In genomic region chr1:236345728-236346127, GRCh38 we compare ENCODE assay signal across 16 cellular contexts. TPM values are rescaled to one million over a fixed set of nuclear protein-coding genes. Genes with fewer than 3 reads are reported as not detected.
DNase-seq lines count a peak whose midpoint lies in the region; ATAC-seq, FAIRE-seq and TF ChIP-seq lines count a peak whose summit lies in the region.
"Had no signal": no experiment of that assay in that cellular context is flagged by ENCODE, and none has a peak within 500 bp of the region (broad histone marks: within the 10 kb centered on the region; RNA-seq: fewer than 3 reads in every experiment).

No MANE protein-coding gene starts in this region.

- 0% methylated on average over 1 of the region's 1 CpG for WGBS in GM12878 (ENCODE audit: insufficient coverage, insufficient replicate concordance, low lambda C conversion rate, missing lambda C conversion rate)

- FAIRE-seq in GM12878 (lab: Jason Lieb, UNC), result no peak

- DNase-seq in DMS 273 (lab: John Stamatoyannopoulos, UW; ENCODE audit: unreplicated experiment) (peak; percentile 40), DMS 273 treated with DMSO at 0.1 percent for 48 hours (lab: John Stamatoyannopoulos, UW) (no peak), GM12878 (ENCODE audit: low read depth, low spot score) (no peak), mesothelial cell of epicardium (ENCODE audit: low spot score in 2 of 2, unreplicated experiment in 2 of 2) (no peak), T-helper 2 cell (no peak), hippocampal formation (lab: John Stamatoyannopoulos, UW) (no peak)
- DNase-seq: activated CD4-positive, alpha-beta T cell treated with anti-CD3 and anti-CD28 coated beads, Interleukin-2, amount 50 U/mL, for 1 hour; activated naive CD8-positive, alpha-beta T cell treated with anti-CD3 and anti-CD28 coated beads, Interleukin-2, amount 10 ng/mL, durations not matched to agents 7 days and 5 days; GF-D8; lower lobe of right lung; MG63 had no signal

- H3K9me3 Mint-ChIP-seq in nephron (no peaks in the 10 kb centered on the region), mesothelial cell of epicardium (no peaks in the 10 kb centered on the region)
- H3K9me3 Mint-ChIP-seq: activated naive CD8-positive, alpha-beta T cell treated with anti-CD3 and anti-CD28 coated beads, Interleukin-2, amount 10 ng/mL, durations not matched to agents 7 days and 5 days had no signal

- H3K79me2 ChIP-seq in Loucy (ENCODE audit: insufficient read depth, low read length) (no peaks in the 10 kb centered on the region), GM12878 (ENCODE audit: control insufficient read depth, insufficient read depth, low read length) (no peaks in the 10 kb centered on the region)

- H4K20me1 ChIP-seq in Loucy (ENCODE audit: insufficient read depth, low read length, poor library complexity, severe bottlenecking) (no peaks in the 10 kb centered on the region), GM12878 (ENCODE audit: control insufficient read depth, insufficient read depth) (no peaks in the 10 kb centered on the region)

- SMC1A ChIA-PET in GM12878 (lab: Charles Lee; ENCODE audit: uncharacterized antibody, unreplicated experiment), result interaction anchor here (0.6 to 1.5 kb wide), 7 partner anchors 34 to 238 kb away, joined by 3 to 4 read pairs (median 3); no protein-coding TSS in a partner anchor

- H3K4me2 ChIP-seq in Loucy (ENCODE audit: low read depth, low read length, poor library complexity, severe bottlenecking), result no peak overlapping the region
- H3K4me2 ChIP-seq in GM12878 (ENCODE audit: control insufficient read depth, insufficient read depth), result no peak overlapping the region

- H3K4me3 ChIP-seq in Loucy (ENCODE audit: low read length, poor library complexity, severe bottlenecking), result no peak overlapping the region
- no peak overlapping the region for H3K4me3 ChIP-seq in GM12878
- H3K4me3 ChIP-seq: lower lobe of right lung, MG63, skin epidermis had no signal

- no peak for TF ChIP-seq EP300 in GM12878 (IDR thresholded peaks at IDR 0.05; ENCODE audit: borderline replicate concordance in 1 of 2, control insufficient read depth in 1 of 2, low read depth in 2 of 2, low read length in 2 of 2)

- H3K27me3 Mint-ChIP-seq in nephron (ENCODE audit: low read depth) (peaks cover 7% of the 10 kb centered on the region), mesothelial cell of epicardium (ENCODE audit: low read depth) (peaks cover 3% of the 10 kb centered on the region)

- no peaks in the 10 kb centered on the region for H3K9me3 ChIP-seq in Loucy (ENCODE audit: insufficient read depth, low read depth, low read length)
- no peaks in the 10 kb centered on the region for H3K9me3 ChIP-seq in GM12878 (replicated peaks; ENCODE audit: control insufficient read depth, insufficient read depth, low read length)
- H3K9me3 ChIP-seq: lower lobe of right lung, MG63 had no signal

- intact Hi-C loops in GM12878 (cut with micrococcal nuclease; ENCODE audit: unreplicated experiment), result loop anchor here (1.0 kb wide), 1 partner anchor 236 kb away; no protein-coding TSS in a partner anchor

- H3K4me1 Mint-ChIP-seq in nephron (no peaks in the 10 kb centered on the region), mesothelial cell of epicardium (peaks cover 25% of the 10 kb centered on the region)
- H3K4me1 Mint-ChIP-seq: activated naive CD8-positive, alpha-beta T cell treated with anti-CD3 and anti-CD28 coated beads, Interleukin-2, amount 10 ng/mL, durations not matched to agents 7 days and 5 days had no signal

- no peaks in the 10 kb centered on the region for H3F3A ChIP-seq in Loucy (ENCODE audit: low read depth)

- no TSS peak for BruUV-seq in GM12878 (replicated peaks; lab: Mats Ljungman, UMichigan)

- H3K4me1 ChIP-seq in Loucy (ENCODE audit: insufficient read depth, low read length, poor library complexity, severe bottlenecking), result peaks cover 4% of the 10 kb centered on the region
- H3K4me1 ChIP-seq in GM12878 (ENCODE audit: control insufficient read depth, insufficient read depth, low read length), result no peaks in the 10 kb centered on the region
- H3K4me1 ChIP-seq: lower lobe of right lung had no signal

- H3K27ac Mint-ChIP-seq in nephron (no peak overlapping the region), mesothelial cell of epicardium (no peak overlapping the region)
- H3K27ac Mint-ChIP-seq: activated naive CD8-positive, alpha-beta T cell treated with anti-CD3 and anti-CD28 coated beads, Interleukin-2, amount 10 ng/mL, durations not matched to agents 7 days and 5 days had no signal

- RAD21 ChIA-PET in GM12878 (lab: Charles Lee; ENCODE audit: unreplicated experiment), result interaction anchor here (1.2 to 1.8 kb wide), 3 partner anchors 235 to 241 kb away, joined by 4 to 5 read pairs (median 4); no protein-coding TSS in a partner anchor

- peak; percentile 47; the same call in 1 of the 2 replicates for TF ChIP-seq RAD21 in GM12878 (IDR thresholded peaks at IDR 0.05; ENCODE audit: insufficient read depth, low read depth, low read length)

- H3K36me3 Mint-ChIP-seq in nephron (ENCODE audit: low read depth) (no peaks in the 10 kb centered on the region), mesothelial cell of epicardium (no peaks in the 10 kb centered on the region)
- H3K36me3 Mint-ChIP-seq: activated naive CD8-positive, alpha-beta T cell treated with anti-CD3 and anti-CD28 coated beads, Interleukin-2, amount 10 ng/mL, durations not matched to agents 7 days and 5 days had no signal

- POLR2A ChIA-PET in GM12878 (lab: Charles Lee), result no interaction called here

- no peak overlapping the region for H2AFZ ChIP-seq in Loucy (ENCODE audit: low read length)
- no peak overlapping the region for H2AFZ ChIP-seq in GM12878 (ENCODE audit: control insufficient read depth, low read depth, low read length)

- no peaks in the 10 kb centered on the region for H3K27me3 ChIP-seq in Loucy (ENCODE audit: insufficient read depth, low read length, poor library complexity, severe bottlenecking)
- no peaks in the 10 kb centered on the region for H3K27me3 ChIP-seq in GM12878 (replicated peaks in 1 of 2; ENCODE audit: control insufficient read depth in 2 of 2, insufficient read depth in 2 of 2, low read length in 1 of 2)
- H3K27me3 ChIP-seq: MG63 had no signal

- peak; percentile 74 for ATAC-seq in GM12878
- ATAC-seq: esophagus mucosa, lower lobe of right lung had no signal

- CTCF ChIA-PET in GM12878 (lab: Yijun Ruan, JAX), result interaction anchor here (0.7 to 2.6 kb wide), 11 partner anchors 18 to 1152 kb away, joined by 3 to 12 read pairs (median 4); no protein-coding TSS in a partner anchor

- TF ChIP-seq CTCF in Loucy (conservative IDR thresholded peaks at IDR 0.05; ENCODE audit: low read length) (peak; percentile 56), GM12878 (IDR thresholded peaks at IDR 0.05 in 2 of 3, conservative IDR thresholded peaks at IDR 0.05 in 1 of 3; ENCODE audit: control insufficient read depth in 2 of 3, extremely low read depth in 1 of 3, insufficient read depth in 1 of 3, low read depth in 3 of 3, low read length in 3 of 3) (peak in 2 of 3 experiments; percentile 6 to 35; a peak in 2 of 6 replicates), nephron (IDR thresholded peaks at IDR 0.05; ENCODE audit: unreplicated experiment in 3 of 3) (peak in 2 of 3 experiments; percentile 9 to 21), mesothelial cell of epicardium (IDR thresholded peaks at IDR 0.05; ENCODE audit: unreplicated experiment) (no peak)

- H3K27ac ChIP-seq in GM12878 (ENCODE audit: control insufficient read depth, insufficient read depth), result no peak overlapping the region
- H3K27ac ChIP-seq: lower lobe of right lung, skin epidermis had no signal

- no peaks in the 10 kb centered on the region for H3K9me2 ChIP-seq in Loucy (replicated peaks; ENCODE audit: low read depth, low read length)

- H3K36me3 ChIP-seq in Loucy (ENCODE audit: insufficient read depth, low read length), result no peaks in the 10 kb centered on the region
- H3K36me3 ChIP-seq in GM12878 (ENCODE audit: control insufficient read depth in 2 of 2, insufficient read depth in 2 of 2, low read length in 1 of 2), result no peaks in the 10 kb centered on the region
- H3K36me3 ChIP-seq: lower lobe of right lung, MG63 had no signal

- no peak overlapping the region for H3K4me3 Mint-ChIP-seq in nephron
- no peak overlapping the region for H3K4me3 Mint-ChIP-seq in mesothelial cell of epicardium
- H3K4me3 Mint-ChIP-seq: activated naive CD8-positive, alpha-beta T cell treated with anti-CD3 and anti-CD28 coated beads, Interleukin-2, amount 10 ng/mL, durations not matched to agents 7 days and 5 days had no signal

- H3K9ac ChIP-seq in Loucy (ENCODE audit: low read depth, low read length, poor library complexity, severe bottlenecking), result no peak overlapping the region
- H3K9ac ChIP-seq in GM12878 (ENCODE audit: control insufficient read depth, insufficient read depth, low read length), result no peak overlapping the region

- TF ChIP-seq POLR2A in GM12878 (IDR thresholded peaks at IDR 0.05; ENCODE audit: low read depth, low read length), result no peak

- in situ Hi-C loops in GM12878 (cut with MboI), result no loop called here

TF ChIP-seq in GM12878, 131 proteins besides CTCF, POLR2A, EP300 and RAD21:
- TF ChIP-seq SMC3 (IDR thresholded peaks at IDR 0.05; ENCODE audit: borderline replicate concordance, low read length) (peak; percentile 35; the same call in 1 of the 2 replicates), ZNF384 (IDR thresholded peaks at IDR 0.05; ENCODE audit: borderline replicate concordance, low read depth, low read length) (peak; percentile 55; the same call in 1 of the 2 replicates), SREBF2 (IDR thresholded peaks at IDR 0.05; ENCODE audit: low read length) (no peak)

RNA-seq across cellular contexts. Expression of gene EDARADD, which starts 48.4 kb away (rescaled TPM):
- total RNA-seq in GM12878 (2013; cell fraction: nucleolus; rRNA removed), result 1.4 TPM in 2 replicates
- total RNA-seq in GM12878 (2014; rRNA removed), result 4.6 and 6.1 TPM in 2 replicates
- 3.9 and 4.8 TPM in 2 replicates for total RNA-seq in GM12878 (2014; rRNA removed; fragmentation: Illumina TruSeq; extraction: Trizol)
- total RNA-seq in GM12878 (2021), result 4.8 and 5.8 TPM in 2 replicates
- polyA plus RNA-seq in GM12878 (2011; ENCODE audit: low read depth), result 1.7 TPM
- polyA plus RNA-seq in GM12878 (2011; rRNA removed), result 5.1 and 5.2 TPM in 2 replicates
- polyA plus RNA-seq in GM12878 (2011; cell fraction: cytosol; rRNA removed), result 4.3 and 4.4 TPM in 2 replicates
- 2.3 and 3.6 TPM in 2 replicates for polyA plus RNA-seq in GM12878 (2011; cell fraction: nucleus; rRNA removed)
- 1.4 and 1.5 TPM in 2 replicates for polyA plus RNA-seq in GM12878 (2012)
- polyA plus RNA-seq in GM12878 (2014; fragmentation: Illumina TruSeq; extraction: Trizol), result 5.0 and 5.8 TPM in 2 replicates
- polyA plus RNA-seq in GM12878 (2014; fragmentation: Nextera tagmentation; extraction: Ambion mirVana), result 1 to 10 TPM in 1 of 2 experiments, under 1 TPM in 1; 0.58 to 1.6 TPM
- 3.4 and 4.0 TPM in 2 replicates for polyA plus RNA-seq in GM12878 (2014; rRNA removed)
- polyA plus RNA-seq in GM12878 (2016; fragmentation: Nextera tagmentation; extraction: Ambion mirVana), result 1 to 10 TPM; 4.3 to 6.0 TPM
- polyA minus RNA-seq in GM12878 (2011; rRNA and poly(A)+ RNA removed), result 4.6 and 5.9 TPM in 2 replicates
- polyA minus RNA-seq in GM12878 (2011; cell fraction: cytosol; rRNA and poly(A)+ RNA removed), result 1.7 and 2.5 TPM in 2 replicates
- 1.9 and 2.3 TPM in 2 replicates for polyA minus RNA-seq in GM12878 (2011; cell fraction: nucleus; rRNA and poly(A)+ RNA removed)
- total RNA-seq in mesothelial cell of epicardium, result 16.6 to 18.1 TPM (median 17.0 TPM) in 3 replicates
- total RNA-seq: A172 had no signal
